ENCODE assay signal across 8 cellular contexts in genomic region chr11:65890324-65891179, GRCh38. TPM values are rescaled to one million over a fixed set of nuclear protein-coding genes. Genes with fewer than 3 reads are reported as not detected.
A peak's percentile ranks its signal among the peaks of the same experiment; 100 is the strongest.
DNase-seq lines count a peak whose midpoint lies in the region; ATAC-seq and TF ChIP-seq lines count a peak whose summit lies in the region.

Gene CCDC85B, plus strand, starts transcription at chr11:65890673. Its CDS starts 111 bp downstream, at chr11:65890784.

- peak; percentile 45 for ATAC-seq in GM21619 (IDR thresholded peaks at IDR 0.05; ENCODE audit: unreplicated experiment)

- peak within 1 kb of the TSS; percentile 98 for H3K4me2 ChIP-seq in KMS-11

- H3K9ac ChIP-seq in KMS-11 = peak within 1 kb of the TSS; percentile 95
- peak within 1 kb of the TSS; percentile 74 to 81 for H3K9ac ChIP-seq in mucosa of rectum (ENCODE audit: low read depth in 1 of 2, low read length in 2 of 2)

- H3K9me3 ChIP-seq in mucosa of rectum (ENCODE audit: control insufficient read depth in 2 of 2, low read length in 2 of 2) = no peaks in the 10 kb centered on the region

- H3K79me2 ChIP-seq in KMS-11 (ENCODE audit: insufficient read depth, low read depth) = peaks cover 25% of the 10 kb centered on the region

- H4K20me1 ChIP-seq in KMS-11 (ENCODE audit: insufficient read depth) = no peaks in the 10 kb centered on the region

- peaks cover 40% of the 10 kb centered on the region for H3K4me1 ChIP-seq in KMS-11 (ENCODE audit: low read depth, poor library complexity, severe bottlenecking)
- H3K4me1 ChIP-seq in mucosa of rectum (ENCODE audit: control insufficient read depth in 2 of 2, insufficient read depth in 2 of 2, low read length in 2 of 2) = peaks cover 43 to 47% of the 10 kb centered on the region in 2 donors

- H3K27ac ChIP-seq in KMS-11 (peak within 1 kb of the TSS; percentile 86), mucosa of rectum (ENCODE audit: low read depth in 2 of 2, low read length in 2 of 2) (peak within 1 kb of the TSS; percentile 91 to 95)

- peak within 1 kb of the TSS; percentile 89 for H2AFZ ChIP-seq in KMS-11 (ENCODE audit: low read depth)

- TF ChIP-seq CTCF in KMS-11 (conservative IDR thresholded peaks at IDR 0.05; ENCODE audit: low read depth, low read length) = no peak; the same call in 1 of the 2 replicates
- no peak for TF ChIP-seq CTCF in epithelial cell of proximal tubule (conservative IDR thresholded peaks at IDR 0.05; ENCODE audit: low read depth, low read length)

- H3K4me3 ChIP-seq in KMS-11 (IDR thresholded peaks at IDR 0.05; ENCODE audit: insufficient read depth, low read depth, low read length) (no peak within 1 kb of the TSS), epithelial cell of proximal tubule (ENCODE audit: low read depth, low read length) (peak within 1 kb of the TSS; percentile 58), mucosa of rectum (ENCODE audit: low read length in 2 of 2) (peak within 1 kb of the TSS; percentile 73 to 90)

- peak; percentile 86 for DNase-seq in DMS114 treated with DMSO at 0.1 percent for 48 hours (lab: John Stamatoyannopoulos, UW; ENCODE audit: unreplicated experiment)
- peak; percentile 99 for DNase-seq in activated T-cell treated with anti-CD3 and anti-CD28 coated beads, Interleukin-2, amount 50 U/mL, for 1 hour
- no peak for DNase-seq in epithelial cell of proximal tubule (ENCODE audit: low read depth)
- DNase-seq in stimulated activated CD8-positive, alpha-beta memory T cell treated with anti-CD3 and anti-CD28 coated beads, Interleukin-4, amount 100 ng/mL, for 4 hours (ENCODE audit: low read depth in 2 of 2, low spot score in 1 of 2) = peak; percentile 94 to 99

- H3K27me3 ChIP-seq in KMS-11 (ENCODE audit: insufficient read depth, low read depth) (no peaks in the 10 kb centered on the region), mucosa of rectum (ENCODE audit: control insufficient read depth in 2 of 2, insufficient read depth in 2 of 2, low read length in 2 of 2) (no peaks in the 10 kb centered on the region)

- no peaks in the 10 kb centered on the region for H3K36me3 ChIP-seq in KMS-11 (ENCODE audit: insufficient read depth)
- H3K36me3 ChIP-seq in mucosa of rectum (ENCODE audit: control insufficient read depth in 2 of 2, insufficient read depth in 2 of 2, low read length in 2 of 2) = peaks cover 4 to 9% of the 10 kb centered on the region in 2 donors

TF ChIP-seq in PFSK-1, 5 proteins besides CTCF, POLR2A, EP300 and RAD21:
- TF ChIP-seq REST (IDR thresholded peaks at IDR 0.05; ENCODE audit: insufficient read depth in 1 of 2, low read depth in 2 of 2, low read length in 2 of 2) (peak in 1 of 2 experiments; percentile 66; a peak in 1 of 4 replicates), SIN3A (IDR thresholded peaks at IDR 0.05; ENCODE audit: borderline replicate concordance, insufficient read depth, low read length) (peak; percentile 64; the same call in 1 of the 2 replicates), TAF1 (IDR thresholded peaks at IDR 0.05; ENCODE audit: borderline replicate concordance, insufficient read depth, low read length) (peak; percentile 98), POLR2AphosphoS5 (IDR thresholded peaks at IDR 0.05; ENCODE audit: low read depth, low read length) (peak; percentile 92), FOXP2 (optimal IDR thresholded peaks at IDR 0.05; ENCODE audit: borderline replicate concordance, extremely low read depth, extremely low read length, insufficient read depth) (no peak)

RNA-seq across cellular contexts. Expression of gene CCDC85B, which starts in this region (rescaled TPM):
- 117 TPM for polyA plus RNA-seq in PFSK-1 (2012; ENCODE audit: insufficient read length, low read depth)
- total RNA-seq in epithelial cell of proximal tubule = 76.5 and 94.2 TPM in 2 replicates
